Comparison of ENCODE assay signal across 8 cellular contexts in the genomic region with DNA sequence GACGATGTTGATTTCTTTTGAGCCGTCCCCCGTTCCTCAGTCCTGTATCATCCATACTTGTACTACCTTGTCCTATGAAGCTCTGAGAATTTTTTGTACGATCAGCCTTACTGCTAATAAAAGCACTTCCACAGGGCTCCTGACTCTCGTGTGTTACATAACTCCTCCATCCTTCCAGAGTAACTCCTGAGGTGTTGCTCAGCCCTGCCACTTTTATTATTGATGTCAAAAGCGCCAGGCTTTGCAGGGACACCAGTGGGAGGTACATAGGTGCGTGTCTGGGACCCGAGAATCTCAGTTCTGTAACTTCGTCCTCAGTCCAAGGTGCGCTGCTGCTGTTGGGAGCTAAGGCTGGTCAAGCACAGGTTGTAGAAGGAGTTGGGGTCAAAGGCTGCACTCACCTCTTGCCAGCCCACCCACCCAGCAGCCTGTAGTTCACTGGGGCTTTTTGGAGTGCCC. TPM values are rescaled to one million over a fixed set of nuclear protein-coding genes. Genes with fewer than 3 reads are reported as not detected.
DNase-seq lines count a peak whose midpoint lies in the region; ATAC-seq and TF ChIP-seq lines count a peak whose summit lies in the region.

No MANE protein-coding gene starts in this region.

- H3K9me2 ChIP-seq in OCI-LY7 (ENCODE audit: insufficient read depth, low read length): no peaks in the 10 kb centered on the region

- peaks cover 16% of the 10 kb centered on the region for H4K20me1 ChIP-seq in OCI-LY7 (ENCODE audit: insufficient read depth, low read length)

- H3K27ac ChIP-seq in OCI-LY7 (ENCODE audit: low read depth, low read length, poor library complexity, severe bottlenecking): peak overlapping the region; percentile 67

- H3K4me3 ChIP-seq in OCI-LY7 (ENCODE audit: low read depth, low read length, poor library complexity, severe bottlenecking): peak overlapping the region; percentile 74

- peak overlapping the region; percentile 83 for H3K4me3 Mint-ChIP-seq in endothelial cell (ENCODE audit: unreplicated experiment)
- peak overlapping the region; percentile 74 for H3K4me3 Mint-ChIP-seq in osteocyte (ENCODE audit: unreplicated experiment)

- POLR2A ChIA-PET in OCI-LY7 (lab: Charles Lee): interaction anchor here (0.8 to 4.9 kb wide), 3 partner anchors 13 to 254 kb away, joined by 3 to 40 read pairs (median 3); a partner anchor contains a TSS

- H2AFZ ChIP-seq in OCI-LY7 (ENCODE audit: low read length): no peak overlapping the region

- no peak for ATAC-seq in GM19023 (IDR thresholded peaks at IDR 0.05; ENCODE audit: unreplicated experiment)
- no peak for ATAC-seq in GM18868 (IDR thresholded peaks at IDR 0.05; ENCODE audit: unreplicated experiment)
- no peak for ATAC-seq in HG02642 (IDR thresholded peaks at IDR 0.05; ENCODE audit: poor library complexity, unreplicated experiment)

- CTCF ChIA-PET in OCI-LY7 (lab: Charles Lee; ENCODE audit: unreplicated experiment): interaction anchor here (1.9 kb wide), 1 partner anchor 37 kb away, joined by 5 read pairs; no protein-coding TSS in a partner anchor

- H3K9me3 ChIP-seq in ES-I3 (ENCODE audit: control insufficient read depth, insufficient read depth, low read length) (no peaks in the 10 kb centered on the region), OCI-LY7 (ENCODE audit: low read length) (no peaks in the 10 kb centered on the region)

- H3K36me3 Mint-ChIP-seq in endothelial cell (ENCODE audit: low read depth, unreplicated experiment) (peaks cover 49% of the 10 kb centered on the region), osteocyte (ENCODE audit: unreplicated experiment) (peaks cover 46% of the 10 kb centered on the region)

- TF ChIP-seq CTCF in OCI-LY7 (conservative IDR thresholded peaks at IDR 0.05; ENCODE audit: low read length) (no peak), endothelial cell (IDR thresholded peaks at IDR 0.05; ENCODE audit: unreplicated experiment) (no peak), osteocyte (IDR thresholded peaks at IDR 0.05) (no peak), GM10266 (IDR thresholded peaks at IDR 0.05; ENCODE audit: control insufficient read depth, insufficient read depth, low read depth, missing control alignments) (no peak)

- intact Hi-C loops in OCI-LY7 (cut with micrococcal nuclease; ENCODE audit: unreplicated experiment): loop anchor here (10.0 kb wide), 1 partner anchor 804 kb away; a partner anchor contains a TSS

- peaks cover 7% of the 10 kb centered on the region; the same call in 1 of the 2 replicates for H3K79me2 ChIP-seq in OCI-LY7 (ENCODE audit: insufficient read depth, low read depth, low read length)

- peak overlapping the region; percentile 84 for H3K9ac ChIP-seq in ES-I3 (ENCODE audit: low read depth, low read length)

- H3K27ac Mint-ChIP-seq in endothelial cell (ENCODE audit: unreplicated experiment): peak overlapping the region; percentile 82
- peak overlapping the region; percentile 44 for H3K27ac Mint-ChIP-seq in osteocyte (ENCODE audit: unreplicated experiment)

- peak overlapping the region; percentile 89 for H3K4me2 ChIP-seq in OCI-LY7 (ENCODE audit: low read length)

- H3K4me1 ChIP-seq in ES-I3 (ENCODE audit: insufficient read depth, low read length) (peaks cover 5% of the 10 kb centered on the region; the same call in 1 of the 2 replicates), OCI-LY7 (ENCODE audit: insufficient read depth, low read length, poor library complexity, severe bottlenecking) (peaks cover 41% of the 10 kb centered on the region)

- DNase-seq in OCI-LY7 (ENCODE audit: low spot score) (no peak), endothelial cell (ENCODE audit: low spot score) (no peak), osteocyte (ENCODE audit: extremely low spot score, unreplicated experiment) (no peak), GM10266 (ENCODE audit: extremely low spot score) (no peak)

- peaks cover 24% of the 10 kb centered on the region for H3K27me3 Mint-ChIP-seq in endothelial cell (ENCODE audit: unreplicated experiment)
- no peaks in the 10 kb centered on the region for H3K27me3 Mint-ChIP-seq in osteocyte (ENCODE audit: unreplicated experiment)

- H3K36me3 ChIP-seq in ES-I3 (ENCODE audit: insufficient read depth, low read length): peaks cover 26% of the 10 kb centered on the region
- peaks cover 55% of the 10 kb centered on the region for H3K36me3 ChIP-seq in OCI-LY7 (ENCODE audit: insufficient read depth, low read length)

- BruUV-seq in OCI-LY7 (replicated peaks; lab: Mats Ljungman, UMichigan): no TSS peak

- H3K4me1 Mint-ChIP-seq in endothelial cell (ENCODE audit: unreplicated experiment): peaks cover 51% of the 10 kb centered on the region
- H3K4me1 Mint-ChIP-seq in osteocyte (ENCODE audit: unreplicated experiment): peaks cover 30% of the 10 kb centered on the region

- no peaks in the 10 kb centered on the region for H3K9me3 Mint-ChIP-seq in endothelial cell (ENCODE audit: unreplicated experiment)
- H3K9me3 Mint-ChIP-seq in osteocyte (ENCODE audit: unreplicated experiment): no peaks in the 10 kb centered on the region

RNA-seq across cellular contexts. Expression of a gene that starts 1.0 kb away (rescaled TPM):
- 2.8 and 4.9 TPM in 2 replicates for total RNA-seq in OCI-LY7 (2014; rRNA removed; shearing (Covaris generic))
- total RNA-seq in OCI-LY7 (2022) (3.3 and 3.8 TPM in 2 replicates), endothelial cell (ENCODE audit: unreplicated experiment) (2.4 TPM), osteocyte (2.9 and 3.7 TPM in 2 replicates)

RNA-seq across cellular contexts. Expression of a gene that starts 7.1 kb away (rescaled TPM):
- not detected in 2 replicates for total RNA-seq in OCI-LY7 (2014; rRNA removed; shearing (Covaris generic))
- not detected in 2 replicates for total RNA-seq in OCI-LY7 (2022)
- total RNA-seq in endothelial cell (ENCODE audit: unreplicated experiment): 3.0 TPM
- 1.5 and 2.2 TPM in 2 replicates for total RNA-seq in osteocyte

RNA-seq across cellular contexts. Expression of a gene that starts 13.7 kb away (rescaled TPM):
- total RNA-seq in OCI-LY7 (2014; rRNA removed; shearing (Covaris generic)): 154 and 174 TPM in 2 replicates
- total RNA-seq in OCI-LY7 (2022) (247 and 264 TPM in 2 replicates), endothelial cell (ENCODE audit: unreplicated experiment) (173 TPM), osteocyte (159 and 162 TPM in 2 replicates)

RNA-seq across cellular contexts. Expression of a gene that starts 21.4 kb away (rescaled TPM):
- 2.2 and 3.3 TPM in 2 replicates for total RNA-seq in OCI-LY7 (2014; rRNA removed; shearing (Covaris generic))
- total RNA-seq in OCI-LY7 (2022): 1.8 and 3.1 TPM in 2 replicates
- 93.8 TPM for total RNA-seq in endothelial cell (ENCODE audit: unreplicated experiment)
- 123 and 126 TPM in 2 replicates for total RNA-seq in osteocyte

RNA-seq across cellular contexts. Expression of a gene that starts 36.0 kb away (rescaled TPM):
- total RNA-seq in OCI-LY7 (2014; rRNA removed; shearing (Covaris generic)): 15.7 and 17.0 TPM in 2 replicates
- 21.1 and 25.6 TPM in 2 replicates for total RNA-seq in OCI-LY7 (2022)
- 60.5 TPM for total RNA-seq in endothelial cell (ENCODE audit: unreplicated experiment)
- 32.1 and 32.4 TPM in 2 replicates for total RNA-seq in osteocyte
